In genomic region chr2:102141915-102142828, GRCh38 we compare ENCODE assay signal across 8 cellular contexts. TPM values are rescaled to one million over a fixed set of nuclear protein-coding genes. Genes with fewer than 3 reads are reported as not detected.
DNase-seq lines count a peak whose midpoint lies in the region; ATAC-seq and TF ChIP-seq lines count a peak whose summit lies in the region.

A gene with protein sequence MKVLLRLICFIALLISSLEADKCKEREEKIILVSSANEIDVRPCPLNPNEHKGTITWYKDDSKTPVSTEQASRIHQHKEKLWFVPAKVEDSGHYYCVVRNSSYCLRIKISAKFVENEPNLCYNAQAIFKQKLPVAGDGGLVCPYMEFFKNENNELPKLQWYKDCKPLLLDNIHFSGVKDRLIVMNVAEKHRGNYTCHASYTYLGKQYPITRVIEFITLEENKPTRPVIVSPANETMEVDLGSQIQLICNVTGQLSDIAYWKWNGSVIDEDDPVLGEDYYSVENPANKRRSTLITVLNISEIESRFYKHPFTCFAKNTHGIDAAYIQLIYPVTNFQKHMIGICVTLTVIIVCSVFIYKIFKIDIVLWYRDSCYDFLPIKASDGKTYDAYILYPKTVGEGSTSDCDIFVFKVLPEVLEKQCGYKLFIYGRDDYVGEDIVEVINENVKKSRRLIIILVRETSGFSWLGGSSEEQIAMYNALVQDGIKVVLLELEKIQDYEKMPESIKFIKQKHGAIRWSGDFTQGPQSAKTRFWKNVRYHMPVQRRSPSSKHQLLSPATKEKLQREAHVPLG (plus strand): TSS chr2:102142746. CDS start chr2:102157725, 14,979 bp downstream.

- H3K4me3 ChIP-seq in BE2C (ENCODE audit: low read depth, low read length) (no peak within 1 kb of the TSS; the same call in 1 of the 2 replicates), HEK293 (ENCODE audit: low read depth, low read length) (peak within 1 kb of the TSS; percentile 40), neural progenitor cell (peak within 1 kb of the TSS; percentile 51)

- H3F3A ChIP-seq in neural progenitor cell (ENCODE audit: low read depth): peaks cover 5% of the 10 kb centered on the region

- peaks cover 42% of the 10 kb centered on the region for H3K4me1 Mint-ChIP-seq in activated naive CD4-positive, alpha-beta T cell treated with anti-CD3 and anti-CD28 coated beads, Interleukin-2, amount 50 U/mL, for 24 hours
- peaks cover 9% of the 10 kb centered on the region for H3K4me1 Mint-ChIP-seq in neural progenitor cell

- H3K4me1 ChIP-seq in BE2C (no peaks in the 10 kb centered on the region), HEK293 (ENCODE audit: control insufficient read depth, insufficient read depth, low read length) (no peaks in the 10 kb centered on the region), neural progenitor cell (peaks cover 4% of the 10 kb centered on the region)

- peak within 1 kb of the TSS; percentile 75 for H3K4me2 ChIP-seq in neural progenitor cell

- H3K27ac ChIP-seq in HEK293 (ENCODE audit: extremely low read depth, low read depth, low read length) (no peak within 1 kb of the TSS; the same call in 1 of the 2 replicates), neural progenitor cell (no peak within 1 kb of the TSS)

- H2AFZ ChIP-seq in neural progenitor cell (replicated peaks): peak within 1 kb of the TSS; percentile 97

- no peak within 1 kb of the TSS for H3K9ac ChIP-seq in neural progenitor cell

- no peaks in the 10 kb centered on the region for H3K36me3 ChIP-seq in BE2C
- no peaks in the 10 kb centered on the region for H3K36me3 ChIP-seq in HEK293 (ENCODE audit: control insufficient read depth in 2 of 2, insufficient read depth in 1 of 2, low read length in 2 of 2)
- no peaks in the 10 kb centered on the region for H3K36me3 ChIP-seq in neural progenitor cell

- peaks cover 23% of the 10 kb centered on the region for H3K27me3 Mint-ChIP-seq in activated naive CD4-positive, alpha-beta T cell treated with anti-CD3 and anti-CD28 coated beads, Interleukin-2, amount 50 U/mL, for 24 hours
- H3K27me3 Mint-ChIP-seq in neural progenitor cell (ENCODE audit: insufficient read depth, low read depth): peaks cover 28% of the 10 kb centered on the region

- peak; percentile 10 for DNase-seq in BE2C
- DNase-seq in glomerular endothelial cell (ENCODE audit: extremely low read depth, low read depth, low spot score): no peak
- peak; percentile 90 for DNase-seq in neural progenitor cell (ENCODE audit: low spot score)
- no peak for DNase-seq in NCI-H774 (lab: John Stamatoyannopoulos, UW)

- H3K27ac Mint-ChIP-seq in activated naive CD4-positive, alpha-beta T cell treated with anti-CD3 and anti-CD28 coated beads, Interleukin-2, amount 50 U/mL, for 24 hours: peak within 1 kb of the TSS; percentile 57
- H3K27ac Mint-ChIP-seq in neural progenitor cell: peak within 1 kb of the TSS; percentile 62

- H4K20me1 ChIP-seq in neural progenitor cell (ENCODE audit: low read depth): no peaks in the 10 kb centered on the region

- CTCF ChIA-PET in HEK293 (lab: Yijun Ruan, JAX): interaction anchor here (0.6 to 1.5 kb wide), 8 partner anchors 8 to 724 kb away, joined by 3 to 5 read pairs (median 4); no protein-coding TSS in a partner anchor

- peak within 1 kb of the TSS; percentile 78 for H3K4me3 Mint-ChIP-seq in activated naive CD4-positive, alpha-beta T cell treated with anti-CD3 and anti-CD28 coated beads, Interleukin-2, amount 50 U/mL, for 24 hours
- H3K4me3 Mint-ChIP-seq in neural progenitor cell: peak within 1 kb of the TSS; percentile 87

- POLR2A ChIA-PET in HEK293 (lab: Yijun Ruan, JAX): no interaction called here

- no peak for ATAC-seq in GM21367 (IDR thresholded peaks at IDR 0.05; ENCODE audit: unreplicated experiment)
- ATAC-seq in HG02970 (IDR thresholded peaks at IDR 0.05; ENCODE audit: low FRiP score, unreplicated experiment): no peak

- H3K36me3 Mint-ChIP-seq in activated naive CD4-positive, alpha-beta T cell treated with anti-CD3 and anti-CD28 coated beads, Interleukin-2, amount 50 U/mL, for 24 hours: peaks cover 21% of the 10 kb centered on the region
- no peaks in the 10 kb centered on the region for H3K36me3 Mint-ChIP-seq in neural progenitor cell

- no peak for TF ChIP-seq CTCF in BE2C (IDR thresholded peaks at IDR 0.05; ENCODE audit: low read depth, low read length)
- TF ChIP-seq CTCF in HEK293 (tag by site-specific recombination; IDR thresholded peaks at IDR 0.05): no peak
- no peak for TF ChIP-seq CTCF in neural progenitor cell (IDR thresholded peaks at IDR 0.05)

- H3K79me2 ChIP-seq in neural progenitor cell (ENCODE audit: low read depth): no peaks in the 10 kb centered on the region

- H3K27me3 ChIP-seq in BE2C (peaks cover 8% of the 10 kb centered on the region; the same call in 1 of the 2 replicates), neural progenitor cell (peaks cover 37% of the 10 kb centered on the region)

- no peaks in the 10 kb centered on the region for H3K9me3 ChIP-seq in BE2C
- H3K9me3 ChIP-seq in HEK293 (ENCODE audit: control insufficient read depth, insufficient read depth, low read depth, low read length): no peaks in the 10 kb centered on the region
- H3K9me3 ChIP-seq in neural progenitor cell (ENCODE audit: low read depth): no peaks in the 10 kb centered on the region

- H3K9me3 Mint-ChIP-seq in activated naive CD4-positive, alpha-beta T cell treated with anti-CD3 and anti-CD28 coated beads, Interleukin-2, amount 50 U/mL, for 24 hours: peaks cover 22% of the 10 kb centered on the region
- H3K9me3 Mint-ChIP-seq in neural progenitor cell: peaks cover 28% of the 10 kb centered on the region

TF ChIP-seq in HEK293, 187 proteins besides CTCF, POLR2A, EP300 and RAD21:
- TF ChIP-seq ZSCAN16 (tag by site-specific recombination; IDR thresholded peaks at IDR 0.05): no peak
- TF ChIP-seq ZNF555 (tag by site-specific recombination; conservative IDR thresholded peaks at IDR 0.05): no peak
- peak; percentile 15 for TF ChIP-seq ZBTB26 (tag by site-specific recombination; optimal IDR thresholded peaks at IDR 0.05)
- no peak for TF ChIP-seq SCRT1 (tag by site-specific recombination; IDR thresholded peaks at IDR 0.05; ENCODE audit: borderline replicate concordance)

RNA-seq across cellular contexts. Expression of the gene that starts here (rescaled TPM):
- 0.26 TPM for polyA plus RNA-seq in BE2C (2012; ENCODE audit: insufficient read depth, insufficient read length, low read depth)
- total RNA-seq in glomerular endothelial cell (14.6 and 41.1 TPM in 2 replicates), neural progenitor cell (ENCODE audit: low replicate concordance) (0.34 and 1.7 TPM in 2 replicates)

Comparison
In these comparisons a context has a peak if more than half of its experiments do, and no peak if none do; other contexts are left out.
1. DNase-seq: peak in BE2C (single experiment) and neural progenitor cell (single experiment); none in glomerular endothelial cell (single experiment) and NCI-H774 (single experiment).